Comparison of ENCODE assay signal across 8 cellular contexts in the genomic region with DNA sequence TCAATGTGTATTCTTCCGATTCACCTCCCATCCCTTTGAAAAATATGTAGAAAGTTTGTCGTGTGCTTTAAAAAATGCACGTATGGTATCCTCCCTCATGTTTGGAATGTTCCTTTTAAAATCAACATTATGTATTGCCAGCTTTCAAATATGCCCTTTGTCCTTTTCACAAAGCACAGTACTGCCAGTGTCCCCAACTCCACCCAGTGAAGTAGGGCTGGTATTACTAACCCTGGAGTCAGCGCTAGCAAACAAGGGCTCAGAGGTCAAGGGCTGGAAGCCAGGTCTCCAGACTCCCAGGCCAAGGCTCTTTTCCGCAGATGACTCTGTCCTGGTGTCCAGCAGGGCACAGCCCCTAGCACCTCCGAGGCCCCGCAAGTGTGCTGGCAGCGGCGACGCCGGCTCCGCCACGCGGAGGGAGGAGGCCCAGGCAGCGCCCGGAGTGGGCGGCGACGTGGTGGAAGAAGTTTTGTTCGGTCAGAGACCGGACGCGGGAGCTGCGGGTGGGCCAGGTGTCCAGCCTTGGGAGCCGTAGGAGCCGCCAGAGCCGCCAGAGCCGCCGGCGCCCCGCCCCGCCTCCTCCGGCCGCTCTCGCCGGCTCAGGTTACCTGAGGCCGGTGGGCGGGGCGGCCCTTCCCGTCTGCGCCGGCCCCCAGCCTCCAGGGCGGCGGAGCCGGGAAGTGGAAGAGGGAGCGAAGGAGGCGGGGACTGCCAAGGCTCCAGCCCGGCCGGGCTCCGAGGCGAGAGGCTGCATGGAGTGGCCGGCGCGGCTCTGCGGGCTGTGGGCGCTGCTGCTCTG. TPM values are rescaled to one million over a fixed set of nuclear protein-coding genes. Genes with fewer than 3 reads are reported as not detected.
A peak's percentile ranks its signal among the peaks of the same experiment; 100 is the strongest.
DNase-seq lines count a peak whose midpoint lies in the region; ATAC-seq and TF ChIP-seq lines count a peak whose summit lies in the region.

A gene (plus strand): TSS at position 720 of the 799 bp plus-strand sequence. CDS start 33 bp downstream, at position 753.

- CTCF ChIA-PET in activated CD8-positive, alpha-beta T cell treated with anti-CD3 and anti-CD28 coated beads, Interleukin-2, amount 10 ng/mL, durations not matched to agents 7 days and 5 days (lab: Charles Lee): no interaction called here

- TF ChIP-seq CTCF in epithelial cell of proximal tubule (conservative IDR thresholded peaks at IDR 0.05; ENCODE audit: low read depth, low read length): no peak

- H3K4me3 ChIP-seq in epithelial cell of proximal tubule (ENCODE audit: low read depth, low read length) (peak within 1 kb of the TSS; percentile 68), mononuclear cell (ENCODE audit: low read length) (peak within 1 kb of the TSS; percentile 45), thymus (ENCODE audit: low read length) (peak within 1 kb of the TSS; percentile 36)

- H3K4me3 Mint-ChIP-seq in activated CD8-positive, alpha-beta T cell treated with anti-CD3 and anti-CD28 coated beads, Interleukin-2, amount 10 ng/mL, durations not matched to agents 7 days and 5 days: peak within 1 kb of the TSS; percentile 15

- peaks cover 3% of the 10 kb centered on the region for H3K4me1 Mint-ChIP-seq in activated CD8-positive, alpha-beta T cell treated with anti-CD3 and anti-CD28 coated beads, Interleukin-2, amount 10 ng/mL, durations not matched to agents 7 days and 5 days (ENCODE audit: low read depth)

- peaks cover 30% of the 10 kb centered on the region for H3K27me3 Mint-ChIP-seq in activated CD8-positive, alpha-beta T cell treated with anti-CD3 and anti-CD28 coated beads, Interleukin-2, amount 10 ng/mL, durations not matched to agents 7 days and 5 days (ENCODE audit: low read depth)

- no peak within 1 kb of the TSS for H3K27ac Mint-ChIP-seq in activated CD8-positive, alpha-beta T cell treated with anti-CD3 and anti-CD28 coated beads, Interleukin-2, amount 10 ng/mL, durations not matched to agents 7 days and 5 days

- H3K27me3 ChIP-seq in mononuclear cell (ENCODE audit: insufficient read depth, low read length): no peaks in the 10 kb centered on the region
- H3K27me3 ChIP-seq in thymus (ENCODE audit: control insufficient read depth, insufficient read depth): peaks cover 4% of the 10 kb centered on the region

- POLR2A ChIA-PET in activated CD8-positive, alpha-beta T cell treated with anti-CD3 and anti-CD28 coated beads, Interleukin-2, amount 10 ng/mL, durations not matched to agents 7 days and 5 days (lab: Charles Lee): interaction anchor here (0.6 kb wide), 1 partner anchor 22 kb away, joined by 4 read pairs; no protein-coding TSS in a partner anchor

- H3K36me3 Mint-ChIP-seq in activated CD8-positive, alpha-beta T cell treated with anti-CD3 and anti-CD28 coated beads, Interleukin-2, amount 10 ng/mL, durations not matched to agents 7 days and 5 days (ENCODE audit: low read depth): no peaks in the 10 kb centered on the region

- peak; percentile 58 for ATAC-seq in HG02943 (IDR thresholded peaks at IDR 0.05; ENCODE audit: low read depth, unreplicated experiment)
- peak; percentile 80 for ATAC-seq in activated CD8-positive, alpha-beta T cell treated with anti-CD3 and anti-CD28 coated beads, Interleukin-2, amount 10 ng/mL, durations not matched to agents 7 days and 5 days

- DNase-seq in NCI-H1417 (lab: John Stamatoyannopoulos, UW) (peak; percentile 87 to 91 (median 88)), NCI-H1417 treated with DMSO at 0.1 percent for 48 hours (lab: John Stamatoyannopoulos, UW) (no peak), NCI-H2171 treated with DMSO at 0.1 percent for 48 hours (lab: John Stamatoyannopoulos, UW) (peak; percentile 24), epithelial cell of proximal tubule (ENCODE audit: low read depth) (no peak)
- no peak for DNase-seq in activated CD8-positive, alpha-beta T cell treated with anti-CD3 and anti-CD28 coated beads, Interleukin-2, amount 10 ng/mL, durations not matched to agents 7 days and 5 days

- no peaks in the 10 kb centered on the region for H3K9me3 Mint-ChIP-seq in activated CD8-positive, alpha-beta T cell treated with anti-CD3 and anti-CD28 coated beads, Interleukin-2, amount 10 ng/mL, durations not matched to agents 7 days and 5 days (ENCODE audit: insufficient read depth)

- H3K27ac ChIP-seq in thymus (ENCODE audit: low read depth): peak within 1 kb of the TSS; percentile 31

- peaks cover 72% of the 10 kb centered on the region for H3K4me1 ChIP-seq in mononuclear cell (ENCODE audit: insufficient read depth, low read length)
- no peaks in the 10 kb centered on the region for H3K4me1 ChIP-seq in thymus (ENCODE audit: control insufficient read depth, insufficient read depth, low read length)

- H3K9me3 ChIP-seq in mononuclear cell (ENCODE audit: low read depth, low read length): no peaks in the 10 kb centered on the region
- no peaks in the 10 kb centered on the region for H3K9me3 ChIP-seq in thymus (ENCODE audit: control insufficient read depth)

- WGBS in thymus: 7% methylated on average over 56 of the region's 56 CpGs

- no peaks in the 10 kb centered on the region for H3K36me3 ChIP-seq in thymus (ENCODE audit: control insufficient read depth, insufficient read depth)

RNA-seq across cellular contexts. Expression of the gene that starts here (rescaled TPM):
- total RNA-seq in activated CD8-positive, alpha-beta T cell treated with anti-CD3 and anti-CD28 coated beads, Interleukin-2, amount 10 ng/mL, durations not matched to agents 7 days and 5 days: under 1 TPM in 1 of 2 experiments, not detected in 1; 0.05 TPM
- 21.2 and 34.0 TPM in 2 replicates for total RNA-seq in epithelial cell of proximal tubule
- 39.3 TPM for total RNA-seq in mononuclear cell
- polyA plus RNA-seq in thymus: 38.5 TPM

Comparison
In these comparisons a context has a peak if more than half of its experiments do, and no peak if none do; other contexts are left out.
1. RNA of the gene that starts here (total RNA-seq): 39.3 TPM in mononuclear cell (single experiment) and 21.2 to 34.0 TPM in epithelial cell of proximal tubule; 0.05 TPM in activated CD8-positive, alpha-beta T cell treated with anti-CD3 and anti-CD28 coated beads, Interleukin-2, amount 10 ng/mL, durations not matched to agents 7 days and 5 days; every median in the first group is over 10 times any median in the second.
2. DNase-seq: peak in NCI-H1417 (3 of 3) and NCI-H2171 treated with DMSO at 0.1 percent for 48 hours (single experiment); none in NCI-H1417 treated with DMSO at 0.1 percent for 48 hours (single experiment), activated CD8-positive, alpha-beta T cell treated with anti-CD3 and anti-CD28 coated beads, Interleukin-2, amount 10 ng/mL, durations not matched to agents 7 days and 5 days (single experiment) and epithelial cell of proximal tubule (single experiment).
3. Peak in ATAC-seq in activated CD8-positive, alpha-beta T cell treated with anti-CD3 and anti-CD28 coated beads, Interleukin-2, amount 10 ng/mL, durations not matched to agents 7 days and 5 days; RNA of the gene not detected or under 1 TPM.
4. Peak in every context shown above with its lines, with median percentiles within 50 percentile points of each other: H3K4me3 ChIP-seq.